7 cellular contexts compared by ENCODE assay signal in genomic region chr18:11854554-11854953, GRCh38. TPM values are rescaled to one million over a fixed set of nuclear protein-coding genes. Genes with fewer than 3 reads are reported as not detected.
DNase-seq lines count a peak whose midpoint lies in the region; ATAC-seq and TF ChIP-seq lines count a peak whose summit lies in the region.
"Not testable (repeated sequence)": the region's sequence is repeated elsewhere in the genome, so short reads cannot be mapped to it uniquely, and the experiment has no call there.

No MANE protein-coding gene starts in this region.

- H3K27me3 Mint-ChIP-seq in CD14-positive monocyte (ENCODE audit: low read depth in 3 of 3); H9 (ENCODE audit: low read depth); brain; nephron (ENCODE audit: low read depth): not testable (repeated sequence)

- H3K4me1 ChIP-seq in H9 (ENCODE audit: insufficient read depth, low read length): not testable (repeated sequence)
- H3K4me1 ChIP-seq in RWPE2 (ENCODE audit: insufficient read depth, poor library complexity, severe bottlenecking): peaks cover 50% of the 10 kb centered on the region
- peaks cover 30% of the 10 kb centered on the region for H3K4me1 ChIP-seq in foreskin keratinocyte
- H3K4me1 ChIP-seq in psoas muscle: peaks cover 16% of the 10 kb centered on the region

- no CpG with 5 or more reads among the region's 6 CpGs for WGBS in H9 (ENCODE audit: extremely low coverage, insufficient read length, low lambda C conversion rate)
- 92 to 95% (median 93%) methylated on average over 6 of the region's 6 CpGs for WGBS in psoas muscle, 3 donors

- not testable (repeated sequence) for H3T11ph ChIP-seq in H9 (ENCODE audit: low read length)

- DNase-seq in CD14-positive monocyte (ENCODE audit: low spot score); H9; RWPE2 (ENCODE audit: low spot score); foreskin keratinocyte; psoas muscle: not testable (repeated sequence)

- H2AFZ ChIP-seq in H9 (ENCODE audit: low read length): not testable (repeated sequence)

- H3K36me3 ChIP-seq in RWPE2 (ENCODE audit: low read depth) (peaks cover 28% of the 10 kb centered on the region), psoas muscle (ENCODE audit: insufficient read depth in 1 of 2, low read depth in 1 of 2) (peaks cover 3 to 18% of the 10 kb centered on the region in 2 donors)

- H3K4ac ChIP-seq in H9 (ENCODE audit: low read depth, low read length): not testable (repeated sequence)

- H3K56ac ChIP-seq in H9 (ENCODE audit: insufficient read length, low read depth, low read length): not testable (repeated sequence)

- H3K27ac Mint-ChIP-seq in CD14-positive monocyte (peak overlapping the region in 6 of 7 donors; percentile 46 to 100 (median 78)), H9 (peak overlapping the region; percentile 63 to 91 (median 88); a peak in 6 of 7 replicates), brain (peak overlapping the region in 1 of 5 experiments; percentile 69)
- H3K27ac Mint-ChIP-seq in nephron: not testable (repeated sequence)

- not testable (repeated sequence) for H2AK5ac ChIP-seq in H9 (ENCODE audit: insufficient read length, low read length)

- not testable (repeated sequence) for H3K27me3 ChIP-seq in H9 (ENCODE audit: insufficient read depth, low read length); RWPE2 (ENCODE audit: insufficient read depth, poor library complexity, severe bottlenecking); foreskin keratinocyte; psoas muscle (ENCODE audit: insufficient read depth in 3 of 3, low read length in 2 of 3)

- H2BK5ac ChIP-seq in H9 (ENCODE audit: insufficient read length, low read length): not testable (repeated sequence)

- intact Hi-C loops in CD14-positive monocyte (cut with micrococcal nuclease): loop anchor here in 1 of 2 donors (5.0 to 10.0 kb wide), 2 partner anchors 50 to 128 kb away; partner anchors contain the start of genes IMPA2 and MPPE1
- intact Hi-C loops in psoas muscle (cut with DNase I): loop anchor here in 1 of 2 donors (10.0 kb wide), 1 partner anchor 130 kb away; the partner anchor contains the start of gene IMPA2

- not testable (repeated sequence) for H3K4me2 ChIP-seq in H9 (ENCODE audit: insufficient read depth, insufficient read length, low read length)

- not testable (repeated sequence) for H3K9me3 ChIP-seq in H9 (ENCODE audit: control insufficient read depth, low read depth, low read length); RWPE2 (ENCODE audit: severe bottlenecking); psoas muscle

- H3K4me3 Mint-ChIP-seq in CD14-positive monocyte (peak overlapping the region in 1 of 2 donors; percentile 20), brain (peak overlapping the region; percentile 60 to 100 (median 84)), nephron (peak overlapping the region; percentile 36 to 73 (median 63))
- H3K4me3 Mint-ChIP-seq in H9: not testable (repeated sequence)

- not testable (repeated sequence) for H2BK120ac ChIP-seq in H9 (ENCODE audit: low read depth, low read length, poor library complexity, severe bottlenecking)

- H3K36me3 Mint-ChIP-seq in CD14-positive monocyte: peaks cover 7 to 22% of the 10 kb centered on the region in 2 donors
- not testable (repeated sequence) for H3K36me3 Mint-ChIP-seq in H9 (ENCODE audit: insufficient read depth in 1 of 3, low read depth in 3 of 3); nephron (ENCODE audit: low read depth)
- peaks cover 12% of the 10 kb centered on the region for H3K36me3 Mint-ChIP-seq in brain

- H3K14ac ChIP-seq in H9 (ENCODE audit: insufficient read depth, low read length): not testable (repeated sequence)

- H2BK15ac ChIP-seq in H9 (ENCODE audit: low read depth, low read length): not testable (repeated sequence)

- H4K20me1 ChIP-seq in H9 (ENCODE audit: control insufficient read depth, insufficient read depth, insufficient read length): not testable (repeated sequence)

- not testable (repeated sequence) for H2BK12ac ChIP-seq in H9 (ENCODE audit: insufficient read length, low read depth, low read length)

- H3K9ac ChIP-seq in H9 (ENCODE audit: extremely low read depth, insufficient read length, low read length): not testable (repeated sequence)

- H3K4me3 ChIP-seq in RWPE2 (ENCODE audit: severe bottlenecking): not testable (repeated sequence)
- peak overlapping the region; percentile 91 for H3K4me3 ChIP-seq in psoas muscle

- not testable (repeated sequence) for H3K23me2 ChIP-seq in H9 (ENCODE audit: insufficient read length, low read depth, low read length, poor library complexity, severe bottlenecking)

- not testable (repeated sequence) for H3K79me1 ChIP-seq in H9 (ENCODE audit: insufficient read depth, low read depth, low read length, poor library complexity, severe bottlenecking)

- H3K9me3 Mint-ChIP-seq in CD14-positive monocyte, H9, brain, nephron: not testable (repeated sequence)

- H3K79me2 ChIP-seq in H9 (ENCODE audit: insufficient read depth, low read length): peaks cover 18% of the 10 kb centered on the region; the same call in 1 of the 2 replicates

- not testable (repeated sequence) for H4K8ac ChIP-seq in H9 (replicated peaks; ENCODE audit: insufficient read length, low read depth, low read length)

- not testable (repeated sequence) for H2BK20ac ChIP-seq in H9 (ENCODE audit: low read depth, low read length, poor library complexity, severe bottlenecking)

- H4K91ac ChIP-seq in H9 (ENCODE audit: insufficient read length, low read depth, low read length): not testable (repeated sequence)

- H3K4me1 Mint-ChIP-seq in CD14-positive monocyte (peaks cover 58% of the 10 kb centered on the region), H9 (peaks cover 50 to 56% of the 10 kb centered on the region in 2 experiments), brain (peaks cover 71% of the 10 kb centered on the region), nephron (peaks cover 55% of the 10 kb centered on the region)

- H4K5ac ChIP-seq in H9 (ENCODE audit: insufficient read length, low read depth, low read length): not testable (repeated sequence)

- H3K23ac ChIP-seq in H9 (ENCODE audit: insufficient read length, low read depth, low read length): not testable (repeated sequence)

- not testable (repeated sequence) for H3K18ac ChIP-seq in H9 (ENCODE audit: insufficient read length, low read depth, low read length)

- H3K27ac ChIP-seq in H9 (ENCODE audit: insufficient read length, low read depth, low read length): not testable (repeated sequence)
- H3K27ac ChIP-seq in RWPE2 (ENCODE audit: poor library complexity, severe bottlenecking): peak overlapping the region; percentile 96
- peak overlapping the region; percentile 98 for H3K27ac ChIP-seq in foreskin keratinocyte
- H3K27ac ChIP-seq in psoas muscle: peak overlapping the region; percentile 98

- not testable (repeated sequence) for ATAC-seq in RWPE2 (ENCODE audit: low read depth); foreskin keratinocyte; psoas muscle

- not testable (repeated sequence) for TF ChIP-seq CTCF in CD14-positive monocyte (IDR thresholded peaks at IDR 0.05); H9 (conservative IDR thresholded peaks at IDR 0.05); RWPE2 (IDR thresholded peaks at IDR 0.05; ENCODE audit: poor library complexity, severe bottlenecking); brain (conservative IDR thresholded peaks at IDR 0.05); foreskin keratinocyte (conservative IDR thresholded peaks at IDR 0.05); nephron (IDR thresholded peaks at IDR 0.05; ENCODE audit: unreplicated experiment in 3 of 3); psoas muscle (IDR thresholded peaks at IDR 0.05)

RNA-seq across cellular contexts. Expression of gene CHMP1B, which starts 3.3 kb away (rescaled TPM):
- polyA plus RNA-seq in CD14-positive monocyte (100 to 1,000 TPM in 1 of 2 donors, 10 to 100 TPM in 1; 95.2 to 105 TPM), brain (ENCODE audit: insufficient read depth, low read depth, low replicate concordance) (46.9 TPM), foreskin keratinocyte (19.2 and 21.9 TPM in 2 replicates), psoas muscle (100 to 1,000 TPM; 223 to 442 (median 402) TPM)
- total RNA-seq in H9 (2021) (38.7 and 39.2 TPM in 2 replicates), foreskin keratinocyte (29.1 and 31.8 TPM in 2 replicates), psoas muscle (100 to 1,000 TPM in 3 of 4 donors, 10 to 100 TPM in 1; 77.9 to 460 (median 292) TPM)

RNA-seq across cellular contexts. Expression of gene MPPE1, which starts 53.6 kb away (rescaled TPM):
- 10 to 100 TPM; 53.4 to 92.3 TPM for polyA plus RNA-seq in CD14-positive monocyte
- total RNA-seq in H9 (2021): 12.7 and 13.2 TPM in 2 replicates
- 18.3 TPM for polyA plus RNA-seq in brain (ENCODE audit: insufficient read depth, low read depth, low replicate concordance)
- 14.4 and 19.1 TPM in 2 replicates for total RNA-seq in foreskin keratinocyte
- 14.1 and 16.4 TPM in 2 replicates for polyA plus RNA-seq in foreskin keratinocyte
- total RNA-seq in psoas muscle: 10 to 100 TPM; 22.5 to 33.4 (median 27.6) TPM
- polyA plus RNA-seq in psoas muscle: 10 to 100 TPM; 20.2 to 44.0 (median 23.0) TPM
